Comparison of ENCODE assay signal across 1 cellular context in genomic region chr14:32109676-32110075, GRCh38.
TF ChIP-seq lines count a peak whose summit lies in the region.

No MANE protein-coding gene starts in this region.

TF ChIP-seq in SK-N-SH treated with all-trans-retinoic acid at 6 μM for 48 hours, 23 proteins besides CTCF, POLR2A, EP300 and RAD21 (continued from another document):
- TF ChIP-seq CREB5 (CRISPR knock-in tag; IDR thresholded peaks at IDR 0.05; ENCODE audit: low read depth): no peak
- no peak for TF ChIP-seq BACH2 (CRISPR knock-in tag; IDR thresholded peaks at IDR 0.05; ENCODE audit: borderline replicate concordance)
- TF ChIP-seq ISL1 (CRISPR knock-in tag; IDR thresholded peaks at IDR 0.05): no peak
- TF ChIP-seq ZFP30 (CRISPR knock-in tag; IDR thresholded peaks at IDR 0.05): no peak
- TF ChIP-seq GLIS3 (CRISPR knock-in tag; IDR thresholded peaks at IDR 0.05): no peak
- TF ChIP-seq SNAI2 (CRISPR knock-in tag; IDR thresholded peaks at IDR 0.05): no peak
- no peak for TF ChIP-seq ARNTL (CRISPR knock-in tag; IDR thresholded peaks at IDR 0.05; ENCODE audit: borderline replicate concordance, low read depth)
- no peak for TF ChIP-seq TSHZ2 (CRISPR knock-in tag; IDR thresholded peaks at IDR 0.05)
- TF ChIP-seq ZFP3 (CRISPR knock-in tag; IDR thresholded peaks at IDR 0.05): no peak
- TF ChIP-seq CSRNP3 (CRISPR knock-in tag; IDR thresholded peaks at IDR 0.05): no peak
- no peak for TF ChIP-seq ESRRG (CRISPR knock-in tag; IDR thresholded peaks at IDR 0.05)
- no peak for TF ChIP-seq CSDC2 (CRISPR knock-in tag; IDR thresholded peaks at IDR 0.05)
- TF ChIP-seq ZNF70 (CRISPR knock-in tag; IDR thresholded peaks at IDR 0.05): no peak
- no peak for TF ChIP-seq RARB (CRISPR knock-in tag; IDR thresholded peaks at IDR 0.05)
- TF ChIP-seq ZNF8 (CRISPR knock-in tag; IDR thresholded peaks at IDR 0.05): no peak
- TF ChIP-seq TCF4 (CRISPR knock-in tag; IDR thresholded peaks at IDR 0.05; ENCODE audit: borderline replicate concordance): no peak
- no peak for TF ChIP-seq POU6F1 (CRISPR knock-in tag; IDR thresholded peaks at IDR 0.05; ENCODE audit: borderline replicate concordance, low read depth)
TF ChIP-seq in SK-N-SH treated with all-trans-retinoic acid at 6 μM for 48 hours: peak in this region for 0.
